In genomic region chr1:244652699-244653438, GRCh38 we compare ENCODE assay signal across 8 cellular contexts. TPM values are rescaled to one million over a fixed set of nuclear protein-coding genes. Genes with fewer than 3 reads are reported as not detected.
DNase-seq lines count a peak whose midpoint lies in the region; ATAC-seq and TF ChIP-seq lines count a peak whose summit lies in the region.

Gene DESI2, plus strand, starts transcription at chr1:244653126. Its CDS starts 188 bp downstream, at chr1:244653314.

- peak; percentile 99 for DNase-seq in CD14-positive monocyte (ENCODE audit: low spot score)
- DNase-seq in NCI-H69 (lab: John Stamatoyannopoulos, UW) = peak; percentile 100
- peak; percentile 99 for DNase-seq in activated CD4-positive, alpha-beta T cell treated with anti-CD3 and anti-CD28 coated beads, Interleukin-2, amount 10 ng/mL, durations not matched to agents 7 days and 5 days
- peak; percentile 82 for DNase-seq in cortex of kidney (lab: John Stamatoyannopoulos, UW)
- peak; percentile 100 for DNase-seq in left kidney (ENCODE audit: low read depth, low spot score)
- DNase-seq in stimulated activated CD4-positive, alpha-beta T cell treated with anti-CD3 and anti-CD28 coated beads, Interleukin-2, amount 100 ng/mL, for 24 hours = peak; percentile 94 to 97

- intact Hi-C loops in CD14-positive monocyte (cut with micrococcal nuclease) = loop anchor here (2.0 to 10.0 kb wide), 3 partner anchors 182 to 212 kb away; partner anchors contain the start of genes COX20 (in 1 of the 2) and HNRNPU (in 1 of the 2)

- peak within 1 kb of the TSS; percentile 72 to 91 (median 82) for H3K27ac Mint-ChIP-seq in CD14-positive monocyte
- peak within 1 kb of the TSS; percentile 90 for H3K27ac Mint-ChIP-seq in activated CD4-positive, alpha-beta T cell treated with anti-CD3 and anti-CD28 coated beads, Interleukin-2, amount 10 ng/mL, durations not matched to agents 7 days and 5 days

- H3K4me1 Mint-ChIP-seq in CD14-positive monocyte = peaks cover 17% of the 10 kb centered on the region
- H3K4me1 Mint-ChIP-seq in activated CD4-positive, alpha-beta T cell treated with anti-CD3 and anti-CD28 coated beads, Interleukin-2, amount 10 ng/mL, durations not matched to agents 7 days and 5 days = peaks cover 14% of the 10 kb centered on the region

- ATAC-seq in GM19351 (IDR thresholded peaks at IDR 0.05; ENCODE audit: unreplicated experiment) = peak; percentile 91
- ATAC-seq in HG03521 (IDR thresholded peaks at IDR 0.05; ENCODE audit: unreplicated experiment) = peak; percentile 95

- H3K4me3 Mint-ChIP-seq in CD14-positive monocyte = peak within 1 kb of the TSS; percentile 76 to 93
- H3K4me3 Mint-ChIP-seq in activated CD4-positive, alpha-beta T cell treated with anti-CD3 and anti-CD28 coated beads, Interleukin-2, amount 10 ng/mL, durations not matched to agents 7 days and 5 days = peak within 1 kb of the TSS; percentile 80

- CTCF ChIA-PET in activated CD4-positive, alpha-beta T cell treated with anti-CD3 and anti-CD28 coated beads, Interleukin-2, amount 10 ng/mL, durations not matched to agents 7 days and 5 days (lab: Charles Lee) = interaction anchor here (0.6 to 1.0 kb wide), 3 partner anchors 26 to 298 kb away, joined by 3 read pairs; no protein-coding TSS in a partner anchor

- peaks cover 0 to 4% (median under 1%) of the 10 kb centered on the region in 3 donors for H3K27me3 Mint-ChIP-seq in CD14-positive monocyte (ENCODE audit: low read depth in 3 of 3)
- H3K27me3 Mint-ChIP-seq in activated CD4-positive, alpha-beta T cell treated with anti-CD3 and anti-CD28 coated beads, Interleukin-2, amount 10 ng/mL, durations not matched to agents 7 days and 5 days = no peaks in the 10 kb centered on the region

- POLR2A ChIA-PET in activated CD4-positive, alpha-beta T cell treated with anti-CD3 and anti-CD28 coated beads, Interleukin-2, amount 10 ng/mL, durations not matched to agents 7 days and 5 days (lab: Charles Lee) = no interaction called here

- TF ChIP-seq CTCF in CD14-positive monocyte (IDR thresholded peaks at IDR 0.05) = peak; percentile 68

- H3K36me3 Mint-ChIP-seq in CD14-positive monocyte = peaks cover 10 to 17% of the 10 kb centered on the region in 2 donors
- peaks cover 17% of the 10 kb centered on the region for H3K36me3 Mint-ChIP-seq in activated CD4-positive, alpha-beta T cell treated with anti-CD3 and anti-CD28 coated beads, Interleukin-2, amount 10 ng/mL, durations not matched to agents 7 days and 5 days (ENCODE audit: low read depth)

- H3K9me3 Mint-ChIP-seq in CD14-positive monocyte = peaks cover 0 to 3% (median 0%) of the 10 kb centered on the region in 7 donors
- no peaks in the 10 kb centered on the region for H3K9me3 Mint-ChIP-seq in activated CD4-positive, alpha-beta T cell treated with anti-CD3 and anti-CD28 coated beads, Interleukin-2, amount 10 ng/mL, durations not matched to agents 7 days and 5 days

RNA-seq across cellular contexts. Expression of gene DESI2, which starts in this region (rescaled TPM):
- polyA plus RNA-seq in CD14-positive monocyte = 10 to 100 TPM; 11.2 to 12.0 TPM
- total RNA-seq in activated CD4-positive, alpha-beta T cell treated with anti-CD3 and anti-CD28 coated beads, Interleukin-2, amount 10 ng/mL, durations not matched to agents 7 days and 5 days = 10 to 100 TPM; 29.6 to 29.7 TPM

Comparison
In these comparisons a context has a peak if more than half of its experiments do, and no peak if none do; other contexts are left out.
1. Peak in every context shown above with its lines: DNase-seq and ATAC-seq.